ENCODE assay signal across 20 cellular contexts in the genomic region with DNA sequence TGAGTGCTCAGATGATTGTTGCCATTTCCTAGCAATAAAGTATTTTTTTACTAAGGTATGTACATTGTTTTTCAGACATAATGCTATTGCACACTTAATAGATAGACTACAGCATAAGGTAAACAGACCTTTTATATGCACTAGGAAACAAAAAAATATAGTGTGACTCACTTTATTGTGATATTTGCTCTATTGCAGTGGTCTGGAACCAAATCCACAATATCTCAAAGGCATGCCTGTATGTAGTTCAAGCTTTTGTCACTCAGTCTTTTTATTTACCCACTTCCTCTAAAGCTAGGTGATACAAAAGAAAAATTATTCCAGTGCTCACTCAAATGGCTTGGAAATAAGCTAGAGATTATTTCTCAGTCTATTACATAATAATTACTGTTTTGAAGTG.
"Had no signal": no experiment of that assay in that cellular context is flagged by ENCODE, and none has a peak within 500 bp of the region (broad histone marks: within the 10 kb centered on the region; RNA-seq: fewer than 3 reads in every experiment).

No MANE protein-coding gene starts in this region.

- H3K4me1 ChIP-seq: Peyer's patch, SJCRH30 had no signal

- H2AFZ ChIP-seq: PC-9 had no signal

- H3K9me3 ChIP-seq: Peyer's patch, SJCRH30 had no signal

- DNase-seq: KBM-7; MG63; NCI-H1092 treated with DMSO at 0.1 percent for 48 hours; NCI-H1436; NCI-H187; NCI-H2029; NCI-H2081 treated with DMSO at 0.1 percent for 48 hours; NCI-H2171 treated with DMSO at 0.1 percent for 48 hours; NCI-H446; NCI-H510A; NCI-H524 treated with DMSO at 0.1 percent for 48 hours; NK-92 treated with Interleukin-12 subunit alpha and Interleukin-12 subunit beta, amount 100 ng/mL, for 24 hours; PC-9; Peyer's patch; SHP77 treated with DMSO at 0.1 percent for 48 hours; SJCRH30; T-helper 1 cell; T-helper 17 cell had no signal

- H3K27ac ChIP-seq: PC-9, Peyer's patch, SJCRH30 had no signal

- ATAC-seq: Right ventricle myocardium inferior, SK-N-SH treated with all-trans-retinoic acid at 6 μM for 48 hours, T-helper 17 cell had no signal

- H3K4me3 ChIP-seq: MG63, PC-9, Peyer's patch, SJCRH30 had no signal

- H3K4me2 ChIP-seq: PC-9 had no signal

- H3K27me3 ChIP-seq: MG63, Peyer's patch, SJCRH30 had no signal

- H3K36me3 ChIP-seq: MG63, Peyer's patch, SJCRH30 had no signal
